In the genomic region with DNA sequence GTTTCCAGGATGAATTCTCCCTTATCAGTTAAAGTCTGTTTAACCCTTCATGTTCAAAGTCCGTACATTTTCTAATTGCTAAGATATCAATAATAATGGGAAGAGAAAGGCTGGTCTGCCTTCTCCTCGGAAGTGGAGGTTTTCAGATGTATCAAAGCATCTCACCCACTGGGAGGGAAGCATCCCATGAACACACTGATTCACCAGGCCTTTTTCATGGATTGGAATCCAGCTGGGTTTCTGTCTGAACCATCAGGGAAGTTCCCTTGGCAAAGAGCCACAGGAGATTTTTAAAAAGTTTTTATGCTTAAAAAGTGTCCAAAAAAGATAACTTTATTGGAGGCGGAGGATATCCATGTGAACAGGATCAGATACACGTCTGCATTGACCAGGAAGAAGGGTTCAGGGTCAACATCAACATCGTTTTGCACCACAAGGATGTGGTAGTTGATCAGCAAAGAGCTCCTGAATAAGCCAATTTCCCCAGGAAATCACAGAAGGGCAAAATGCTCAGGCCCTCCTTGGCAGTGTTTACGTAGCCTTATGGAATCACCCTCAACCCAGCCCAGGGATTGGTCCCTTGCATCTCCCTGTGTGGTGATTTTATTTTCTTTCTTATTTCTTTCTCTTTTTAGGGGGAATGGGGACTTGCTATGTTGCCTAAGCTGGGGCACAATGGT, we compare ENCODE assay signal across 22 cellular contexts.
A peak's percentile ranks its signal among the peaks of the same experiment; 100 is the strongest.
DNase-seq lines count a peak whose midpoint lies in the region; ATAC-seq and TF ChIP-seq lines count a peak whose summit lies in the region.
"Had no signal": no experiment of that assay in that cellular context is flagged by ENCODE, and none has a peak within 500 bp of the region (broad histone marks: within the 10 kb centered on the region; RNA-seq: fewer than 3 reads in every experiment).

No MANE protein-coding gene starts in this region.

- TF ChIP-seq EP300 in esophagus muscularis mucosa (IDR thresholded peaks at IDR 0.05), result no peak

- peaks cover 0 to 9% (median 0%) of the 10 kb centered on the region in 4 donors for H3K27me3 ChIP-seq in esophagus muscularis mucosa
- H3K27me3 ChIP-seq: BE2C had no signal

- 62% methylated on average over 6 of the region's 6 CpGs for WGBS in esophagus muscularis mucosa

- no peaks in the 10 kb centered on the region for H3K4me1 ChIP-seq in esophagus muscularis mucosa

- H3K4me3 ChIP-seq in esophagus muscularis mucosa, result no peak overlapping the region
- H3K4me3 ChIP-seq: PC-9 had no signal

- H3K27ac ChIP-seq in esophagus muscularis mucosa (replicated peaks in 1 of 4), result no peak overlapping the region
- H3K27ac ChIP-seq: HL-60, PC-9, RWPE1 had no signal

- ATAC-seq in HG03039 (IDR thresholded peaks at IDR 0.05; ENCODE audit: unreplicated experiment) (no peak), GM19452 (IDR thresholded peaks at IDR 0.05; ENCODE audit: unreplicated experiment) (no peak)

- DNase-seq in Daoy (ENCODE audit: low read depth) (peak; percentile 49), NCI-H82 treated with DMSO at 0.1 percent for 48 hours (lab: John Stamatoyannopoulos, UW; ENCODE audit: unreplicated experiment) (peak; percentile 10), esophagus muscularis mucosa (ENCODE audit: extremely low spot score) (peak; percentile 70), kidney tubule cell (ENCODE audit: low spot score) (peak; percentile 59), NCI-H1417 (lab: John Stamatoyannopoulos, UW) (no peak), Ammon's horn (ENCODE audit: low spot score) (no peak)
- DNase-seq: 8988T; BE2C; Calu3; CD4-positive, alpha-beta T cell; DMS79; HCEC 1CT; Kasumi-1; MM.1S; NCI-H1092 treated with DMSO at 0.1 percent for 48 hours; NCI-H2081; NCI-H748 treated with DMSO at 0.1 percent for 48 hours; PC-9 had no signal

- intact Hi-C loops in esophagus muscularis mucosa (cut with DNase I), result no loop called here

- no peaks in the 10 kb centered on the region for H3K9me3 ChIP-seq in esophagus muscularis mucosa
- H3K9me3 ChIP-seq: BE2C had no signal

- no peaks in the 10 kb centered on the region for H3K36me3 ChIP-seq in esophagus muscularis mucosa
- H3K36me3 ChIP-seq: BE2C had no signal

- no peak for TF ChIP-seq CTCF in esophagus muscularis mucosa (IDR thresholded peaks at IDR 0.05)

- TF ChIP-seq POLR2A in esophagus muscularis mucosa (IDR thresholded peaks at IDR 0.05; ENCODE audit: low read depth), result no peak

Comparison
In these comparisons a context has a peak if more than half of its experiments do, and no peak if none do; other contexts are left out.
1. DNase-seq: peak in Daoy (single experiment), NCI-H82 treated with DMSO at 0.1 percent for 48 hours (single experiment), esophagus muscularis mucosa (single experiment) and kidney tubule cell (single experiment); none in NCI-H1417 (0 of 3) and Ammon's horn (single experiment).